In the genomic region with DNA sequence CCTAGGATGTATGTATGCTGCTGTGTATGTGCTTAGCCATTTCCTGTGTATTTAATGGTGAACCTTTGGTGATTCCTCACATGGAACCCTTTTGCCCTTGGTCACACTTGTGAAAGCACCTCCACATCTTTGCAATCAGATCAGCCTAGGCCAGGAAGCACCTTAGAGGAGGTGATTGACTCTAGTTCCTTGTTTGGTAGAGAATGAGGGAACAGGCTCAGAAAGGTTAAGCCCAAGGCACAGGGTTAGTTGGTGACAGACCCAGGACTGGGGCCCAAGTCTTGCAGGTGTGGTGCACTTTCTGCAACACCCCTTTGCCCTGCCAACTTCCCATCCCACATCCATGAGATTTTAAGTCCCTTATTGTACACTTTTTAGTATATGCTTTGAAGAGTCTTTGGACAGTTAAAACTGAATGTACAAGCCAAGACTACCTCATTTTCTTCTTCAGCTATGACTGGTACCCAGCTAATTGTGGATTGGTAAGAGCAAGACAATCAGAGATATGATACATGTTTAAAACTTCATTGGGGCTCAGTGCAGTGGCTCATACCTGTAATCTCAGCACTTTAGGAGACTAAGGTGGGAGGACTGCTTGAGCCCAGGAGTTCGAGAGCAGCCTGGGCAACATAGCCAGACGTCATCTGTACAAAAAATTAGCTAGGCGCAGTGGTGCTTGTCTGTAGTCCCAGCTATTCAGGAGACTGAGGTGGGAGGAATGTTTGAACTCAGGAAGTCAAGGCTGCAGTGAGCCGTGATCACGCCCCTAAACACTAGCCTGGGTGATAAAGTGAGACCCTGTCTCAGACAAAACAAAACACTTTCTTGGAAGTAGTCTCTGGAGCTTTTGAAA, we compare ENCODE assay signal across 10 cellular contexts.
DNase-seq lines count a peak whose midpoint lies in the region; ATAC-seq and TF ChIP-seq lines count a peak whose summit lies in the region.
"Had no signal": no experiment of that assay in that cellular context is flagged by ENCODE, and none has a peak within 500 bp of the region (broad histone marks: within the 10 kb centered on the region; RNA-seq: fewer than 3 reads in every experiment).

No MANE protein-coding gene starts in this region.

- TF ChIP-seq CTCF in DND-41 (IDR thresholded peaks at IDR 0.05; ENCODE audit: borderline replicate concordance, extremely low read depth, low read length, poor library complexity, severe bottlenecking) (no peak), HEK293 (tag by site-specific recombination; IDR thresholded peaks at IDR 0.05) (no peak)

- CTCF ChIA-PET in HEK293 (lab: Yijun Ruan, JAX): interaction anchor here (0.6 to 4.7 kb wide), 4 partner anchors 11 to 132 kb away, joined by 3 to 15 read pairs (median 6); no protein-coding TSS in a partner anchor

- peaks cover 54% of the 10 kb centered on the region for H3K79me2 ChIP-seq in DND-41 (ENCODE audit: insufficient read depth, low read length)

- no peak overlapping the region for H3K9ac ChIP-seq in DND-41 (ENCODE audit: low read depth, low read length)

- H3K4me3 ChIP-seq in DND-41 (ENCODE audit: low read depth in 1 of 2, low read length in 2 of 2) (no peak overlapping the region), HEK293 (ENCODE audit: low read depth, low read length) (no peak overlapping the region)

- peaks cover 97% of the 10 kb centered on the region for H3K4me1 Mint-ChIP-seq in activated T-cell treated with anti-CD3 and anti-CD28 coated beads, Interleukin-2, amount 50 U/mL, for 4 hours (ENCODE audit: low read depth)
- peaks cover 37 to 97% (median 93%) of the 10 kb centered on the region in 4 donors for H3K4me1 Mint-ChIP-seq in naive thymus-derived CD8-positive, alpha-beta T cell

- DNase-seq in DND-41 (no peak), head of caudate nucleus (no peak), EL (no peak)
- DNase-seq in activated T-cell treated with anti-CD3 and anti-CD28 coated beads, Interleukin-2, amount 50 U/mL, for 4 hours: no peak
- peak in 2 of 10 donors; percentile 31 to 37 for DNase-seq in naive thymus-derived CD8-positive, alpha-beta T cell
- DNase-seq: NCI-H1436; stimulated activated CD4-positive, alpha-beta T cell treated with anti-CD3 and anti-CD28 coated beads, Interleukin-12 subunit alpha, Interleukin-12 subunit beta, amount 100 ng/mL, for 4 hours had no signal

- no peaks in the 10 kb centered on the region for H3K27me3 Mint-ChIP-seq in activated T-cell treated with anti-CD3 and anti-CD28 coated beads, Interleukin-2, amount 50 U/mL, for 4 hours (ENCODE audit: low read depth)
- H3K27me3 Mint-ChIP-seq in naive thymus-derived CD8-positive, alpha-beta T cell: peaks cover 0 to 1% (median 0%) of the 10 kb centered on the region in 5 donors

- peaks cover 10% of the 10 kb centered on the region for H3K36me3 Mint-ChIP-seq in activated T-cell treated with anti-CD3 and anti-CD28 coated beads, Interleukin-2, amount 50 U/mL, for 4 hours (ENCODE audit: insufficient read depth)
- H3K36me3 Mint-ChIP-seq in naive thymus-derived CD8-positive, alpha-beta T cell: peaks cover 0 to 16% (median 11%) of the 10 kb centered on the region in 3 donors

- H3K4me3 Mint-ChIP-seq in activated T-cell treated with anti-CD3 and anti-CD28 coated beads, Interleukin-2, amount 50 U/mL, for 4 hours: peak overlapping the region; percentile 2
- peak overlapping the region; percentile 20 to 86 (median 78) for H3K4me3 Mint-ChIP-seq in naive thymus-derived CD8-positive, alpha-beta T cell

- intact Hi-C loops in head of caudate nucleus (cut with DNase I): no loop called here

- no peaks in the 10 kb centered on the region for H3K9me3 Mint-ChIP-seq in activated T-cell treated with anti-CD3 and anti-CD28 coated beads, Interleukin-2, amount 50 U/mL, for 4 hours
- H3K9me3 Mint-ChIP-seq in naive thymus-derived CD8-positive, alpha-beta T cell: no peaks in the 10 kb centered on the region

- ATAC-seq in DND-41 (ENCODE audit: insufficient read depth, low read depth): no peak
- ATAC-seq in activated T-cell treated with anti-CD3 and anti-CD28 coated beads, Interleukin-2, amount 50 U/mL, for 4 hours: peak; percentile 56 to 64
- ATAC-seq in naive thymus-derived CD8-positive, alpha-beta T cell: peak in 1 of 2 donors; percentile 13
- ATAC-seq in HG03571 (IDR thresholded peaks at IDR 0.05; ENCODE audit: unreplicated experiment): no peak
- ATAC-seq in GM18861 (IDR thresholded peaks at IDR 0.05; ENCODE audit: unreplicated experiment): no peak

- H3K27ac ChIP-seq in DND-41 (ENCODE audit: low read length): peak overlapping the region; percentile 44; the same call in 1 of the 2 replicates
- peak overlapping the region; percentile 28; the same call in 1 of the 2 replicates for H3K27ac ChIP-seq in HEK293 (ENCODE audit: extremely low read depth, low read depth, low read length)

- no peak overlapping the region for H3K4me2 ChIP-seq in DND-41 (ENCODE audit: insufficient read depth, low read length)

- POLR2A ChIA-PET in HEK293 (lab: Yijun Ruan, JAX): no interaction called here
- POLR2A ChIA-PET in naive thymus-derived CD8-positive, alpha-beta T cell (lab: Charles Lee): interaction anchor here (0.5 to 23.1 kb wide), 8 partner anchors 6 to 131 kb away, joined by 3 to 684 read pairs (median 7); partner anchors contain the start of gene RASSF3

- H3K4me1 ChIP-seq in DND-41 (ENCODE audit: insufficient read depth, low read length): peaks cover 9% of the 10 kb centered on the region
- H3K4me1 ChIP-seq in HEK293 (ENCODE audit: control insufficient read depth, insufficient read depth, low read length): peaks cover 33% of the 10 kb centered on the region

- H2AFZ ChIP-seq in DND-41 (ENCODE audit: low read depth, low read length): no peak overlapping the region

- H4K20me1 ChIP-seq in DND-41 (ENCODE audit: insufficient read depth, low read length): peaks cover 13% of the 10 kb centered on the region; the same call in 1 of the 2 replicates

- H3K36me3 ChIP-seq in DND-41 (ENCODE audit: insufficient read depth, low read length) (peaks cover 8% of the 10 kb centered on the region), HEK293 (ENCODE audit: control insufficient read depth in 2 of 2, insufficient read depth in 1 of 2, low read length in 2 of 2) (peaks cover 6 to 9% of the 10 kb centered on the region in 2 experiments; a peak in 2 of 3 replicates)

- peak overlapping the region; percentile 93 to 99 (median 97) for H3K27ac Mint-ChIP-seq in naive thymus-derived CD8-positive, alpha-beta T cell

- H3K9me3 ChIP-seq in DND-41 (ENCODE audit: insufficient read depth, low read length, severe bottlenecking): no peaks in the 10 kb centered on the region
- no peaks in the 10 kb centered on the region for H3K9me3 ChIP-seq in HEK293 (ENCODE audit: control insufficient read depth, insufficient read depth, low read depth, low read length)

- no peaks in the 10 kb centered on the region for H3K27me3 ChIP-seq in DND-41 (ENCODE audit: insufficient read depth, low read length, poor library complexity)

TF ChIP-seq in HEK293, 187 proteins besides CTCF, POLR2A, EP300 and RAD21 (continues in another document):
- no peak for TF ChIP-seq ZNF350 (tag by site-specific recombination; IDR thresholded peaks at IDR 0.05)
- TF ChIP-seq ZFP69B (tag by site-specific recombination; IDR thresholded peaks at IDR 0.05): no peak
- no peak for TF ChIP-seq AEBP2 (tag by site-specific recombination; IDR thresholded peaks at IDR 0.05; ENCODE audit: borderline replicate concordance)
- TF ChIP-seq ZNF335 (tag by site-specific recombination; conservative IDR thresholded peaks at IDR 0.05): no peak
- TF ChIP-seq ZNF660 (tag by site-specific recombination; IDR thresholded peaks at IDR 0.05): no peak
- TF ChIP-seq ZNF830 (tag by site-specific recombination; IDR thresholded peaks at IDR 0.05; ENCODE audit: low read depth): no peak
- TF ChIP-seq, protein P1, sequence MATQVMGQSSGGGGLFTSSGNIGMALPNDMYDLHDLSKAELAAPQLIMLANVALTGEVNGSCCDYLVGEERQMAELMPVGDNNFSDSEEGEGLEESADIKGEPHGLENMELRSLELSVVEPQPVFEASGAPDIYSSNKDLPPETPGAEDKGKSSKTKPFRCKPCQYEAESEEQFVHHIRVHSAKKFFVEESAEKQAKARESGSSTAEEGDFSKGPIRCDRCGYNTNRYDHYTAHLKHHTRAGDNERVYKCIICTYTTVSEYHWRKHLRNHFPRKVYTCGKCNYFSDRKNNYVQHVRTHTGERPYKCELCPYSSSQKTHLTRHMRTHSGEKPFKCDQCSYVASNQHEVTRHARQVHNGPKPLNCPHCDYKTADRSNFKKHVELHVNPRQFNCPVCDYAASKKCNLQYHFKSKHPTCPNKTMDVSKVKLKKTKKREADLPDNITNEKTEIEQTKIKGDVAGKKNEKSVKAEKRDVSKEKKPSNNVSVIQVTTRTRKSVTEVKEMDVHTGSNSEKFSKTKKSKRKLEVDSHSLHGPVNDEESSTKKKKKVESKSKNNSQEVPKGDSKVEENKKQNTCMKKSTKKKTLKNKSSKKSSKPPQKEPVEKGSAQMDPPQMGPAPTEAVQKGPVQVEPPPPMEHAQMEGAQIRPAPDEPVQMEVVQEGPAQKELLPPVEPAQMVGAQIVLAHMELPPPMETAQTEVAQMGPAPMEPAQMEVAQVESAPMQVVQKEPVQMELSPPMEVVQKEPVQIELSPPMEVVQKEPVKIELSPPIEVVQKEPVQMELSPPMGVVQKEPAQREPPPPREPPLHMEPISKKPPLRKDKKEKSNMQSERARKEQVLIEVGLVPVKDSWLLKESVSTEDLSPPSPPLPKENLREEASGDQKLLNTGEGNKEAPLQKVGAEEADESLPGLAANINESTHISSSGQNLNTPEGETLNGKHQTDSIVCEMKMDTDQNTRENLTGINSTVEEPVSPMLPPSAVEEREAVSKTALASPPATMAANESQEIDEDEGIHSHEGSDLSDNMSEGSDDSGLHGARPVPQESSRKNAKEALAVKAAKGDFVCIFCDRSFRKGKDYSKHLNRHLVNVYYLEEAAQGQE (tag by site-specific recombination; IDR thresholded peaks at IDR 0.05): no peak
- TF ChIP-seq ZSCAN23 (tag by site-specific recombination; IDR thresholded peaks at IDR 0.05): no peak
- no peak for TF ChIP-seq ZNF530 (tag by site-specific recombination; IDR thresholded peaks at IDR 0.05; ENCODE audit: low read depth)
- TF ChIP-seq ZNF654 (tag by site-specific recombination; IDR thresholded peaks at IDR 0.05; ENCODE audit: low read depth): no peak
- no peak for TF ChIP-seq ZSCAN30 (tag by site-specific recombination; IDR thresholded peaks at IDR 0.05)

Comparison
In these comparisons a context has a peak if more than half of its experiments do, and no peak if none do; other contexts are left out.
1. ATAC-seq: peak in activated T-cell treated with anti-CD3 and anti-CD28 coated beads, Interleukin-2, amount 50 U/mL, for 4 hours (2 of 2); none in DND-41 (single experiment), HG03571 (single experiment) and GM18861 (single experiment).